In the genomic region with DNA sequence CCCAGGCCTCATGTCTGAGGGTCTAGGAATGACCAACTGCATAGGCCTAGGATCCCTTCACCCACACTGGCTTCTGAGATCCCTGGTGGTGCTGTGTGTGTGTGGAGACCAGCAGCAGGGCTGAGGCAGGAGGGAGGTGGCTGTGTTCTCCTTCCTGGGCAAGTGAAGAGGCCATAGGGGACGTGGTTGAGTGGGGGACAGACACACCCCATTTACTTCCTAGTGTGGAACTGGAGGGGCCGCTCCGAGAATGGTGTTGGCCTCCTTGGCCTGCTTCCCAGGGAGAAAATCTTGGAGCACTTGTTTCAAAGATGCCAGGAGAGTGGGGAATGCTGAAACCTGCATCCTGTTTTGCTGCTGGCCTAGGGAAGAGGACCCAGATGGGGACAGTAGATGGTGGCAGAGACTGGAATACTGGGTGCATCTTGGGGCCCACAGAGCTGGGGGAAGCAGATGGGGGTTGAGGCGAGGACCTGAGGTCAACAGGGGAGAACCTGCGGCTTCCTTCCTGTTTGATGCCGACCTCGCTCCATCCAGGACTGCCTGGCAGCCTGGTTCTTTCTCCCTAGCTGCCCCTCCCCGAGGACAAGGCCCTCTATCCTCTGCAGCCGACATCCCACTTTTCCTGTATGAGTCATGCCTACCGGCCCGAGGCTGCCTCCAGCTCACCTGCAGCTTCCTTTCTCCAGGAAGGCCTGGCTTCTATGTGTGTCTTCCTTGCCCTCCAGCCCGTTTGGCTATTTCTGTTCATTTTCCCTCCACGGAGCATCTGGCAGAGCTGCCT, we compare ENCODE assay signal across 13 cellular contexts. TPM values are rescaled to one million over a fixed set of nuclear protein-coding genes. Genes with fewer than 3 reads are reported as not detected.
DNase-seq lines count a peak whose midpoint lies in the region; ATAC-seq and TF ChIP-seq lines count a peak whose summit lies in the region.
"Had no signal": no experiment of that assay in that cellular context is flagged by ENCODE, and none has a peak within 500 bp of the region (broad histone marks: within the 10 kb centered on the region; RNA-seq: fewer than 3 reads in every experiment).

No MANE protein-coding gene starts in this region.

- no peaks in the 10 kb centered on the region for H3K9me2 ChIP-seq in hepatocyte (replicated peaks; ENCODE audit: insufficient read depth)

- ATAC-seq in HG03378 (IDR thresholded peaks at IDR 0.05; ENCODE audit: unreplicated experiment) (no peak), HG02759 (IDR thresholded peaks at IDR 0.05; ENCODE audit: unreplicated experiment) (no peak), left lobe of liver (no peak)

- no peak overlapping the region for H3K9ac ChIP-seq in smooth muscle cell (ENCODE audit: low read depth)

- no peak overlapping the region for H3K4me3 ChIP-seq in H7 (ENCODE audit: insufficient read depth, low read depth, low read length)
- H3K4me3 ChIP-seq in hepatocyte = no peak overlapping the region
- H3K4me3 ChIP-seq in smooth muscle cell = no peak overlapping the region

- no peaks in the 10 kb centered on the region for H3K4me1 ChIP-seq in hepatocyte (ENCODE audit: insufficient read depth)
- H3K4me1 ChIP-seq in smooth muscle cell (ENCODE audit: low read depth) = peaks cover 15% of the 10 kb centered on the region

- H3K27ac ChIP-seq in hepatocyte (peak overlapping the region; percentile 10), smooth muscle cell (ENCODE audit: low read depth) (peak overlapping the region; percentile 33)
- H3K27ac ChIP-seq: VCaP had no signal

- 59% methylated on average over 13 of the region's 13 CpGs for WGBS in hepatocyte (ENCODE audit: low lambda C conversion rate, missing lambda C conversion rate)
- WGBS in smooth muscle cell (ENCODE audit: low lambda C conversion rate) = 51% methylated on average over 11 of the region's 13 CpGs

- H4K20me1 ChIP-seq in hepatocyte (ENCODE audit: insufficient read depth, poor library complexity, severe bottlenecking) (no peaks in the 10 kb centered on the region), smooth muscle cell (ENCODE audit: low read depth) (peaks cover 100% of the 10 kb centered on the region)

- peaks cover 7% of the 10 kb centered on the region for H3F3A ChIP-seq in smooth muscle cell (ENCODE audit: low read depth)

- no peaks in the 10 kb centered on the region for H3K9me3 ChIP-seq in hepatocyte (ENCODE audit: low read depth)
- H3K9me3 ChIP-seq in smooth muscle cell (replicated peaks; ENCODE audit: low read depth) = no peaks in the 10 kb centered on the region

- H3K27me3 ChIP-seq in H7 (ENCODE audit: control insufficient read depth, insufficient read depth, low read length) (no peaks in the 10 kb centered on the region), hepatocyte (no peaks in the 10 kb centered on the region), smooth muscle cell (ENCODE audit: low read depth) (no peaks in the 10 kb centered on the region)

- H2AFZ ChIP-seq in hepatocyte (no peak overlapping the region), smooth muscle cell (ENCODE audit: low read depth) (no peak overlapping the region)

- H3K79me2 ChIP-seq in hepatocyte = peaks cover 35% of the 10 kb centered on the region
- H3K79me2 ChIP-seq in smooth muscle cell (ENCODE audit: low read depth) = peaks cover 92% of the 10 kb centered on the region

- DNase-seq in H7 (peak; percentile 74), SW 1271 (lab: John Stamatoyannopoulos, UW) (peak; percentile 20 to 34), hepatocyte (ENCODE audit: low spot score) (peak; percentile 44), smooth muscle cell (lab: John Stamatoyannopoulos, UW; ENCODE audit: unreplicated experiment) (no peak), NCI-H345 (lab: John Stamatoyannopoulos, UW) (no peak), left lobe of liver (ENCODE audit: low spot score) (no peak)
- DNase-seq: cortex of kidney; KBM-7; NCI-H82; stimulated activated naive CD4-positive, alpha-beta T cell had no signal

- TF ChIP-seq CTCF in hepatocyte (IDR thresholded peaks at IDR 0.05; ENCODE audit: poor library complexity) (no peak), smooth muscle cell (IDR thresholded peaks at IDR 0.05; ENCODE audit: borderline replicate concordance, insufficient read depth, poor library complexity, severe bottlenecking) (no peak)

- H3K4me2 ChIP-seq in hepatocyte (no peak overlapping the region), smooth muscle cell (no peak overlapping the region)

- H3K36me3 ChIP-seq in H7 (replicated peaks; ENCODE audit: control insufficient read depth, insufficient read depth, low read length) (no peaks in the 10 kb centered on the region; the same call in 1 of the 2 replicates), hepatocyte (replicated peaks; ENCODE audit: insufficient read depth, low read depth) (no peaks in the 10 kb centered on the region), smooth muscle cell (ENCODE audit: low read depth) (no peaks in the 10 kb centered on the region)

RNA-seq across cellular contexts. Expression of a gene that starts 19.2 kb away (rescaled TPM):
- total RNA-seq in H7 (2014; rRNA removed; shearing (Covaris generic)) = 30.2 and 33.4 TPM in 2 replicates
- total RNA-seq in hepatocyte (12.8 and 20.6 TPM in 2 replicates), smooth muscle cell (26.5 and 27.1 TPM in 2 replicates), left lobe of liver (7.1 TPM)
- polyA plus RNA-seq in hepatocyte (37.0 and 37.1 TPM in 2 replicates), smooth muscle cell (59.9 and 61.5 TPM in 2 replicates)

RNA-seq across cellular contexts. Expression of a gene that starts 19.7 kb away (rescaled TPM):
- 177 and 188 TPM in 2 replicates for total RNA-seq in H7 (2014; rRNA removed; shearing (Covaris generic))
- 68.6 and 73.6 TPM in 2 replicates for total RNA-seq in hepatocyte
- 58.4 and 59.8 TPM in 2 replicates for polyA plus RNA-seq in hepatocyte
- 97.9 and 125 TPM in 2 replicates for total RNA-seq in smooth muscle cell
- 76.8 and 81.4 TPM in 2 replicates for polyA plus RNA-seq in smooth muscle cell
- 20.7 TPM for total RNA-seq in left lobe of liver

RNA-seq across cellular contexts. Expression of a gene that starts 54.6 kb away (rescaled TPM):
- not detected in 2 replicates for total RNA-seq in H7 (2014; rRNA removed; shearing (Covaris generic))
- not detected in 2 replicates for total RNA-seq in hepatocyte
- 0.15 TPM in 1 of 2 replicates, not detected in the other for polyA plus RNA-seq in hepatocyte
- not detected in 2 replicates for total RNA-seq in smooth muscle cell
- 0.30 TPM in 1 of 2 replicates, not detected in the other for polyA plus RNA-seq in smooth muscle cell
- not detected for total RNA-seq in left lobe of liver

Comparison
In these comparisons a context has a peak if more than half of its experiments do, and no peak if none do; other contexts are left out.
1. DNase-seq: peak in H7 (single experiment), SW 1271 (2 of 2) and hepatocyte (single experiment); none in smooth muscle cell (single experiment), NCI-H345 (single experiment) and left lobe of liver (single experiment).